1 cellular context compared by ENCODE assay signal in the genomic region with DNA sequence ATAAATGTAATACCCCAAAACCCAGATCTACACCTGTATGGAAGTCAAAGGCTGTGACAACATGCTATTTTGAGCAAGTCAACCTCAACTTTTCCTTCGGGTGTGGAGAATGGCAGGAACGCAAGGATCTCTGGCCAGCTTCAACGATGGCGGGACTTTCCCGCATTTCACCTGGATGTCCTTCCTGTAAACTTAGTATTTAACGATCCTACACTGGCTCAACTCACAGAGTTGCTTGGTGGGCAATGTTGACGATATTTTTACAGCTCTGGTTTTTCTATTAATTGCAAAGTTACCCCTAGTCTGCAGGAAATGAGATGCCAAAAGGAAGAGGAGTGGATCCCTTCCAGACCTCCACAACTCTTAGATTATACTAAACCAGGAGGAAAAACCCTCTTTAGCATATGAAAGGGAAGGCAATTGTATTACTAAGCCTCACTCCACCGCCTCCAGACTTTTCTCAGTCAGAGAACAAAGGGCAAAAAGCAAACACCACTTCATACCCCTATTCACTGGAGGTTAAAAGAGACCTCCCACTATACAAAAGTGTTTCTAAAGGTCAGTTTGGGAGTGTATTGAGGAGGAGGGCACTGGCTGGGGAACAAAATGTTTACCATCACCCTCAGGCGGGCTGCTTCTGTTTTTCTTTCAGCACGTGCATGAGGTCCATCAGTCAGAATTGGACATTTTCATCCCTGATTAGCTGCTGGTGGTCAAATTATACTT.
A peak's percentile ranks its signal among the peaks of the same experiment; 100 is the strongest.
TF ChIP-seq lines count a peak whose summit lies in the region.

No MANE protein-coding gene starts in this region.

TF ChIP-seq in H1, 55 proteins besides CTCF, POLR2A, EP300 and RAD21:
- TF ChIP-seq CREB1 (IDR thresholded peaks at IDR 0.05) (no peak), ATF2 (IDR thresholded peaks at IDR 0.05; ENCODE audit: low read length) (0 out of 2 replicates have a peak, but pooled peaks have one; percentile 30), HDAC2 (IDR thresholded peaks at IDR 0.05; ENCODE audit: borderline replicate concordance in 1 of 2, low read depth in 2 of 2, low read length in 2 of 2) (peak in 1 of 2 experiments; percentile 90; a peak in 1 of 4 replicates), EGR1 (IDR thresholded peaks at IDR 0.05; ENCODE audit: borderline replicate concordance, low read depth, low read length) (peak; percentile 77; the same call in 1 of the 2 replicates), MAX (IDR thresholded peaks at IDR 0.05) (peak; percentile 70), BCL11A (IDR thresholded peaks at IDR 0.05; ENCODE audit: low read depth in 2 of 2, low read length in 2 of 2) (peak; percentile 67 to 83), NRF1 (IDR thresholded peaks at IDR 0.05; ENCODE audit: low read depth, low read length) (no peak), NANOG (IDR thresholded peaks at IDR 0.05; ENCODE audit: insufficient read depth, low read depth, low read length, poor library complexity, severe bottlenecking) (peak; percentile 95), JUND (IDR thresholded peaks at IDR 0.05; ENCODE audit: low read length) (peak; percentile 37; the same call in 1 of the 2 replicates), RNF2 (IDR thresholded peaks at IDR 0.05; ENCODE audit: borderline replicate concordance, low read depth, low read length, missing control alignments, poor library complexity, severe bottlenecking) (no peak), ASH2L (IDR thresholded peaks at IDR 0.05; ENCODE audit: low read length) (peak; percentile 94), CTBP2 (IDR thresholded peaks at IDR 0.05; ENCODE audit: borderline replicate concordance, insufficient read depth, insufficient read length, low read length) (no peak), SIN3A (conservative IDR thresholded peaks at IDR 0.05 in 1 of 2, IDR thresholded peaks at IDR 0.05 in 1 of 2; ENCODE audit: low read depth in 1 of 2, low read length in 2 of 2) (0 out of 4 replicates have a peak, but pooled peaks of 1 of the 2 experiments have one; percentile 17), KDM5A (IDR thresholded peaks at IDR 0.05; ENCODE audit: low read length) (no peak), YY1 (IDR thresholded peaks at IDR 0.05; ENCODE audit: low read depth, low read length) (no peak), SRF (IDR thresholded peaks at IDR 0.05; ENCODE audit: low read depth, low read length) (no peak), RXRA (IDR thresholded peaks at IDR 0.05; ENCODE audit: insufficient read depth, low read depth, low read length) (peak; percentile 87; the same call in 1 of the 2 replicates), CHD2 (IDR thresholded peaks at IDR 0.05; ENCODE audit: low read length) (no peak), JUN (IDR thresholded peaks at IDR 0.05; ENCODE audit: low read depth, low read length) (no peak), SP1 (IDR thresholded peaks at IDR 0.05; ENCODE audit: low read depth, low read length) (peak; percentile 90), TBP (IDR thresholded peaks at IDR 0.05; ENCODE audit: low read depth, low read length) (peak; percentile 25; the same call in 1 of the 2 replicates), FOSL1 (IDR thresholded peaks at IDR 0.05; ENCODE audit: insufficient read depth, low read depth, low read length) (no peak), SIRT6 (IDR thresholded peaks at IDR 0.05; ENCODE audit: low read length) (no peak), GTF2F1 (IDR thresholded peaks at IDR 0.05; ENCODE audit: borderline replicate concordance, low read depth, low read length) (no peak), TCF12 (IDR thresholded peaks at IDR 0.05; ENCODE audit: low read depth, low read length) (peak; percentile 66; the same call in 1 of the 2 replicates), HDAC6 (IDR thresholded peaks at IDR 0.05; ENCODE audit: low read depth, low read length) (no peak), POU5F1 (IDR thresholded peaks at IDR 0.05; ENCODE audit: low read depth, low read length) (peak; percentile 83)
- TF ChIP-seq, protein P1, sequence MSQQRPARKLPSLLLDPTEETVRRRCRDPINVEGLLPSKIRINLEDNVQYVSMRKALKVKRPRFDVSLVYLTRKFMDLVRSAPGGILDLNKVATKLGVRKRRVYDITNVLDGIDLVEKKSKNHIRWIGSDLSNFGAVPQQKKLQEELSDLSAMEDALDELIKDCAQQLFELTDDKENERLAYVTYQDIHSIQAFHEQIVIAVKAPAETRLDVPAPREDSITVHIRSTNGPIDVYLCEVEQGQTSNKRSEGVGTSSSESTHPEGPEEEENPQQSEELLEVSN (IDR thresholded peaks at IDR 0.05), result peak; percentile 27; the same call in 1 of the 2 replicates
- TF ChIP-seq, protein P2, sequence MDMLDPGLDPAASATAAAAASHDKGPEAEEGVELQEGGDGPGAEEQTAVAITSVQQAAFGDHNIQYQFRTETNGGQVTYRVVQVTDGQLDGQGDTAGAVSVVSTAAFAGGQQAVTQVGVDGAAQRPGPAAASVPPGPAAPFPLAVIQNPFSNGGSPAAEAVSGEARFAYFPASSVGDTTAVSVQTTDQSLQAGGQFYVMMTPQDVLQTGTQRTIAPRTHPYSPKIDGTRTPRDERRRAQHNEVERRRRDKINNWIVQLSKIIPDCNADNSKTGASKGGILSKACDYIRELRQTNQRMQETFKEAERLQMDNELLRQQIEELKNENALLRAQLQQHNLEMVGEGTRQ (IDR thresholded peaks at IDR 0.05; ENCODE audit: low read length), result no peak
- TF ChIP-seq, protein P3, sequence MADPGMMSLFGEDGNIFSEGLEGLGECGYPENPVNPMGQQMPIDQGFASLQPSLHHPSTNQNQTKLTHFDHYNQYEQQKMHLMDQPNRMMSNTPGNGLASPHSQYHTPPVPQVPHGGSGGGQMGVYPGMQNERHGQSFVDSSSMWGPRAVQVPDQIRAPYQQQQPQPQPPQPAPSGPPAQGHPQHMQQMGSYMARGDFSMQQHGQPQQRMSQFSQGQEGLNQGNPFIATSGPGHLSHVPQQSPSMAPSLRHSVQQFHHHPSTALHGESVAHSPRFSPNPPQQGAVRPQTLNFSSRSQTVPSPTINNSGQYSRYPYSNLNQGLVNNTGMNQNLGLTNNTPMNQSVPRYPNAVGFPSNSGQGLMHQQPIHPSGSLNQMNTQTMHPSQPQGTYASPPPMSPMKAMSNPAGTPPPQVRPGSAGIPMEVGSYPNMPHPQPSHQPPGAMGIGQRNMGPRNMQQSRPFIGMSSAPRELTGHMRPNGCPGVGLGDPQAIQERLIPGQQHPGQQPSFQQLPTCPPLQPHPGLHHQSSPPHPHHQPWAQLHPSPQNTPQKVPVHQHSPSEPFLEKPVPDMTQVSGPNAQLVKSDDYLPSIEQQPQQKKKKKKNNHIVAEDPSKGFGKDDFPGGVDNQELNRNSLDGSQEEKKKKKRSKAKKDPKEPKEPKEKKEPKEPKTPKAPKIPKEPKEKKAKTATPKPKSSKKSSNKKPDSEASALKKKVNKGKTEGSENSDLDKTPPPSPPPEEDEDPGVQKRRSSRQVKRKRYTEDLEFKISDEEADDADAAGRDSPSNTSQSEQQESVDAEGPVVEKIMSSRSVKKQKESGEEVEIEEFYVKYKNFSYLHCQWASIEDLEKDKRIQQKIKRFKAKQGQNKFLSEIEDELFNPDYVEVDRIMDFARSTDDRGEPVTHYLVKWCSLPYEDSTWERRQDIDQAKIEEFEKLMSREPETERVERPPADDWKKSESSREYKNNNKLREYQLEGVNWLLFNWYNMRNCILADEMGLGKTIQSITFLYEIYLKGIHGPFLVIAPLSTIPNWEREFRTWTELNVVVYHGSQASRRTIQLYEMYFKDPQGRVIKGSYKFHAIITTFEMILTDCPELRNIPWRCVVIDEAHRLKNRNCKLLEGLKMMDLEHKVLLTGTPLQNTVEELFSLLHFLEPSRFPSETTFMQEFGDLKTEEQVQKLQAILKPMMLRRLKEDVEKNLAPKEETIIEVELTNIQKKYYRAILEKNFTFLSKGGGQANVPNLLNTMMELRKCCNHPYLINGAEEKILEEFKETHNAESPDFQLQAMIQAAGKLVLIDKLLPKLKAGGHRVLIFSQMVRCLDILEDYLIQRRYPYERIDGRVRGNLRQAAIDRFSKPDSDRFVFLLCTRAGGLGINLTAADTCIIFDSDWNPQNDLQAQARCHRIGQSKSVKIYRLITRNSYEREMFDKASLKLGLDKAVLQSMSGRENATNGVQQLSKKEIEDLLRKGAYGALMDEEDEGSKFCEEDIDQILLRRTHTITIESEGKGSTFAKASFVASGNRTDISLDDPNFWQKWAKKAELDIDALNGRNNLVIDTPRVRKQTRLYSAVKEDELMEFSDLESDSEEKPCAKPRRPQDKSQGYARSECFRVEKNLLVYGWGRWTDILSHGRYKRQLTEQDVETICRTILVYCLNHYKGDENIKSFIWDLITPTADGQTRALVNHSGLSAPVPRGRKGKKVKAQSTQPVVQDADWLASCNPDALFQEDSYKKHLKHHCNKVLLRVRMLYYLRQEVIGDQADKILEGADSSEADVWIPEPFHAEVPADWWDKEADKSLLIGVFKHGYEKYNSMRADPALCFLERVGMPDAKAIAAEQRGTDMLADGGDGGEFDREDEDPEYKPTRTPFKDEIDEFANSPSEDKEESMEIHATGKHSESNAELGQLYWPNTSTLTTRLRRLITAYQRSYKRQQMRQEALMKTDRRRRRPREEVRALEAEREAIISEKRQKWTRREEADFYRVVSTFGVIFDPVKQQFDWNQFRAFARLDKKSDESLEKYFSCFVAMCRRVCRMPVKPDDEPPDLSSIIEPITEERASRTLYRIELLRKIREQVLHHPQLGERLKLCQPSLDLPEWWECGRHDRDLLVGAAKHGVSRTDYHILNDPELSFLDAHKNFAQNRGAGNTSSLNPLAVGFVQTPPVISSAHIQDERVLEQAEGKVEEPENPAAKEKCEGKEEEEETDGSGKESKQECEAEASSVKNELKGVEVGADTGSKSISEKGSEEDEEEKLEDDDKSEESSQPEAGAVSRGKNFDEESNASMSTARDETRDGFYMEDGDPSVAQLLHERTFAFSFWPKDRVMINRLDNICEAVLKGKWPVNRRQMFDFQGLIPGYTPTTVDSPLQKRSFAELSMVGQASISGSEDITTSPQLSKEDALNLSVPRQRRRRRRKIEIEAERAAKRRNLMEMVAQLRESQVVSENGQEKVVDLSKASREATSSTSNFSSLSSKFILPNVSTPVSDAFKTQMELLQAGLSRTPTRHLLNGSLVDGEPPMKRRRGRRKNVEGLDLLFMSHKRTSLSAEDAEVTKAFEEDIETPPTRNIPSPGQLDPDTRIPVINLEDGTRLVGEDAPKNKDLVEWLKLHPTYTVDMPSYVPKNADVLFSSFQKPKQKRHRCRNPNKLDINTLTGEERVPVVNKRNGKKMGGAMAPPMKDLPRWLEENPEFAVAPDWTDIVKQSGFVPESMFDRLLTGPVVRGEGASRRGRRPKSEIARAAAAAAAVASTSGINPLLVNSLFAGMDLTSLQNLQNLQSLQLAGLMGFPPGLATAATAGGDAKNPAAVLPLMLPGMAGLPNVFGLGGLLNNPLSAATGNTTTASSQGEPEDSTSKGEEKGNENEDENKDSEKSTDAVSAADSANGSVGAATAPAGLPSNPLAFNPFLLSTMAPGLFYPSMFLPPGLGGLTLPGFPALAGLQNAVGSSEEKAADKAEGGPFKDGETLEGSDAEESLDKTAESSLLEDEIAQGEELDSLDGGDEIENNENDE (IDR thresholded peaks at IDR 0.05; ENCODE audit: insufficient replicate concordance, low read length), result peak; percentile 85
TF ChIP-seq in H1: peak in this region for 16.
